7 cellular contexts compared by ENCODE assay signal in genomic region chr5:112737088-112737471, GRCh38. TPM values are rescaled to one million over a fixed set of nuclear protein-coding genes. Genes with fewer than 3 reads are reported as not detected.
DNase-seq lines count a peak whose midpoint lies in the region; ATAC-seq and TF ChIP-seq lines count a peak whose summit lies in the region.

No MANE protein-coding gene starts in this region.

- no peaks in the 10 kb centered on the region for H3K9me3 ChIP-seq in Loucy (ENCODE audit: insufficient read depth, low read depth, low read length)

- H3K36me3 Mint-ChIP-seq in chondrocyte (ENCODE audit: low read depth) (no peaks in the 10 kb centered on the region), naive B cell (no peaks in the 10 kb centered on the region)

- peak overlapping the region; percentile 92 for H3K4me3 ChIP-seq in Loucy (ENCODE audit: low read length, poor library complexity, severe bottlenecking)

- H3K4me1 ChIP-seq in Loucy (ENCODE audit: insufficient read depth, low read length, poor library complexity, severe bottlenecking) = peaks cover 12% of the 10 kb centered on the region

- H3K4me3 Mint-ChIP-seq in chondrocyte (ENCODE audit: unreplicated experiment) (peak overlapping the region; percentile 99), naive B cell (peak overlapping the region; percentile 89 to 99 (median 98))

- no peaks in the 10 kb centered on the region for H3K9me2 ChIP-seq in Loucy (replicated peaks; ENCODE audit: low read depth, low read length)

- H3K27me3 Mint-ChIP-seq in chondrocyte (ENCODE audit: low read depth) = no peaks in the 10 kb centered on the region
- H3K27me3 Mint-ChIP-seq in naive B cell = no peaks in the 10 kb centered on the region

- peak overlapping the region; percentile 98 for H3K27ac Mint-ChIP-seq in chondrocyte (ENCODE audit: unreplicated experiment)
- H3K27ac Mint-ChIP-seq in naive B cell = peak overlapping the region in 2 of 6 donors; percentile 90 to 96

- H3K36me3 ChIP-seq in Loucy (ENCODE audit: insufficient read depth, low read length) = no peaks in the 10 kb centered on the region

- H4K20me1 ChIP-seq in Loucy (ENCODE audit: insufficient read depth, low read length, poor library complexity, severe bottlenecking) = peaks cover 9% of the 10 kb centered on the region

- no peaks in the 10 kb centered on the region for H3F3A ChIP-seq in Loucy (ENCODE audit: low read depth)

- H3K9ac ChIP-seq in Loucy (ENCODE audit: low read depth, low read length, poor library complexity, severe bottlenecking) = peak overlapping the region; percentile 69

- CTCF ChIA-PET in HEK293T (lab: Yijun Ruan, JAX) = interaction anchor here (0.9 to 1.4 kb wide), 3 partner anchors 9 to 186 kb away, joined by 3 to 4 read pairs (median 3); no protein-coding TSS in a partner anchor

- DNase-seq in chondrocyte (ENCODE audit: low spot score) (no peak), naive B cell (no peak), NCI-H526 treated with DMSO at 0.1 percent for 48 hours (lab: John Stamatoyannopoulos, UW) (no peak), GM19240 (ENCODE audit: insufficient read length, low spot score) (no peak), HEK293T (ENCODE audit: extremely low spot score) (no peak)

- H3K4me1 Mint-ChIP-seq in chondrocyte (ENCODE audit: low read depth) (peaks cover 21% of the 10 kb centered on the region), naive B cell (peaks cover 29 to 46% (median 36%) of the 10 kb centered on the region in 3 donors)

- no peaks in the 10 kb centered on the region for H3K9me3 Mint-ChIP-seq in chondrocyte (ENCODE audit: low read depth)
- no peaks in the 10 kb centered on the region for H3K9me3 Mint-ChIP-seq in naive B cell

- TF ChIP-seq CTCF in Loucy (conservative IDR thresholded peaks at IDR 0.05; ENCODE audit: low read length) = no peak
- no peak for TF ChIP-seq CTCF in chondrocyte (IDR thresholded peaks at IDR 0.05)

- H3K79me2 ChIP-seq in Loucy (ENCODE audit: insufficient read depth, low read length) = peaks cover 40% of the 10 kb centered on the region

- H3K4me2 ChIP-seq in Loucy (ENCODE audit: low read depth, low read length, poor library complexity, severe bottlenecking) = peak overlapping the region; percentile 75

- ATAC-seq in GM18870 (IDR thresholded peaks at IDR 0.05; ENCODE audit: unreplicated experiment) (peak; percentile 14), naive B cell (ENCODE audit: low read depth in 2 of 2) (peak in 1 of 2 donors; percentile 9)

- peak overlapping the region; percentile 82 for H2AFZ ChIP-seq in Loucy (ENCODE audit: low read length)

- no peaks in the 10 kb centered on the region for H3K27me3 ChIP-seq in Loucy (ENCODE audit: insufficient read depth, low read length, poor library complexity, severe bottlenecking)

- POLR2A ChIA-PET in HEK293T (lab: Yijun Ruan, JAX) = interaction anchor here (1.0 to 1.9 kb wide), 4 partner anchors 16 to 184 kb away, joined by 3 to 13 read pairs (median 4); no protein-coding TSS in a partner anchor

TF ChIP-seq in HEK293T, 16 proteins besides CTCF, POLR2A, EP300 and RAD21:
- no peak for TF ChIP-seq L3MBTL2 (conservative IDR thresholded peaks at IDR 0.05)

RNA-seq across cellular contexts. Expression of gene APC, which starts 0.6 kb away (rescaled TPM):
- 43.9 to 48.7 TPM (median 46.8 TPM) in 3 replicates for total RNA-seq in chondrocyte
- polyA plus RNA-seq in naive B cell (ENCODE audit: low read depth in 6 of 6) = 10 to 100 TPM; 18.3 to 47.4 (median 23.9) TPM
